11 cellular contexts compared by ENCODE assay signal in the genomic region with DNA sequence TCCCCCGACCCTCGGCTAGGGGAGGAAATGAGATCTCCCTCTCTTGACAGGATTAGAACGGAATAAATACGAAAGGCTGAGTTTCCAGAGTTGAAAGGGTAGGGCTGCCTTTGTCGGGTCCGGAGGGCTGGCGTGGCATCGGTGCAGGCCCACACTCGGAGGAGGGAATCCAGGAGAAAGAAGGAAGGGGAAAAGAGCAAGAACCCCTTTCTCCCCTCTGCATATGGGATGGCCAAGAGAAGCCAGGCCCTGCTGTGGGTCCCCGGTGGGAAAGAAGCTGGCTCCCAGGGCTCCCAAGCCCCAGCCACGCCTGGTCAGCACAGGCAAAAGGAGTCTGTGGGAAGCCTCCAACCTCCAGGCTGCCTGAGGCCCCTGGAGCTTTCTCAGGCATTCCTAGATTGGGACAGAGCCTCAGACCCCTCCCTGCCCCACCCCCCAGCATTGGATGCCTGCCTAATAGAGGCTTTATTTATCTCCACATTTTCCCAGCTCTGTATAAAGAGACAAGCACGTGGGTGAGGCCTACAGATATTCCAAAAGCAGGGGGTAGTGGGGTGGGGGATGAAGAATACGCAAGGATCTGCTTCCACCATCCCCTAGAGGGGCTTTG. TPM values are rescaled to one million over a fixed set of nuclear protein-coding genes. Genes with fewer than 3 reads are reported as not detected.
DNase-seq lines count a peak whose midpoint lies in the region; ATAC-seq and TF ChIP-seq lines count a peak whose summit lies in the region.
"Had no signal": no experiment of that assay in that cellular context is flagged by ENCODE, and none has a peak within 500 bp of the region (broad histone marks: within the 10 kb centered on the region; RNA-seq: fewer than 3 reads in every experiment).

No MANE protein-coding gene starts in this region.

- peak overlapping the region; percentile 88 for H3K27ac Mint-ChIP-seq in progenitor cell of endocrine pancreas

- no peaks in the 10 kb centered on the region for H3K27me3 Mint-ChIP-seq in progenitor cell of endocrine pancreas

- TF ChIP-seq CTCF in progenitor cell of endocrine pancreas (IDR thresholded peaks at IDR 0.05; ENCODE audit: unreplicated experiment): no peak

- peaks cover 35% of the 10 kb centered on the region for H3K4me1 Mint-ChIP-seq in progenitor cell of endocrine pancreas (ENCODE audit: low read depth)

- H3K9me3 Mint-ChIP-seq in progenitor cell of endocrine pancreas (ENCODE audit: low read depth): no peaks in the 10 kb centered on the region

- H3K36me3 Mint-ChIP-seq in progenitor cell of endocrine pancreas (ENCODE audit: insufficient read depth): no peaks in the 10 kb centered on the region

- no peak overlapping the region for H3K4me3 Mint-ChIP-seq in progenitor cell of endocrine pancreas (ENCODE audit: low read depth)

- ATAC-seq in Right ventricle myocardium inferior: peak; percentile 70
- peak; percentile 62 to 79 for ATAC-seq in left cardiac atrium
- ATAC-seq in HG03175 (IDR thresholded peaks at IDR 0.05; ENCODE audit: unreplicated experiment): no peak
- ATAC-seq in HG03571 (IDR thresholded peaks at IDR 0.05; ENCODE audit: unreplicated experiment): no peak
- ATAC-seq in GM19395 (IDR thresholded peaks at IDR 0.05; ENCODE audit: unreplicated experiment): no peak
- ATAC-seq in GM21717 (IDR thresholded peaks at IDR 0.05; ENCODE audit: unreplicated experiment): no peak
- ATAC-seq: K562 had no signal

- DNase-seq in Right ventricle myocardium inferior (ENCODE audit: missing footprints): no peak
- DNase-seq in cardiac septum (ENCODE audit: low spot score): no peak
- peak; percentile 65 for DNase-seq in left cardiac atrium
- no peak for DNase-seq in progenitor cell of endocrine pancreas (ENCODE audit: low spot score, unreplicated experiment)
- DNase-seq: effector CD8-positive, alpha-beta T cell; NCI-H2171 treated with DMSO at 0.1 percent for 48 hours had no signal

- intact Hi-C loops in Right ventricle myocardium inferior (cut with DNase I) (loop anchor here (2.0 kb wide), 1 partner anchor 18 kb away; no protein-coding TSS in a partner anchor), cardiac septum (cut with DNase I) (loop anchor here (5.0 kb wide), 1 partner anchor 51 kb away; no protein-coding TSS in a partner anchor), left cardiac atrium (cut with DNase I) (no loop called here)

RNA-seq across cellular contexts. Expression of gene MPRIP, which starts 56.3 kb away (rescaled TPM):
- 312 TPM for total RNA-seq in Right ventricle myocardium inferior
- 554 TPM for total RNA-seq in cardiac septum
- total RNA-seq in left cardiac atrium: 100 to 1,000 TPM; 247 to 329 TPM
- total RNA-seq in progenitor cell of endocrine pancreas: 180 and 195 TPM in 2 replicates

Comparison
In these comparisons a context has a peak if more than half of its experiments do, and no peak if none do; other contexts are left out.
1. intact Hi-C loops: an anchor here in Right ventricle myocardium inferior (2.0 kb wide) and cardiac septum (5.0 kb wide); none called in left cardiac atrium.
2. ATAC-seq: peak in Right ventricle myocardium inferior (single experiment) and left cardiac atrium (2 of 2); none in HG03175 (single experiment), HG03571 (single experiment), GM19395 (single experiment) and GM21717 (single experiment).